Comparison of ENCODE assay signal across 11 cellular contexts in genomic region chr19:12786950-12787349, GRCh38. TPM values are rescaled to one million over a fixed set of nuclear protein-coding genes. Genes with fewer than 3 reads are reported as not detected.
DNase-seq lines count a peak whose midpoint lies in the region; ATAC-seq and TF ChIP-seq lines count a peak whose summit lies in the region.
"Had no signal": no experiment of that assay in that cellular context is flagged by ENCODE, and none has a peak within 500 bp of the region (broad histone marks: within the 10 kb centered on the region; RNA-seq: fewer than 3 reads in every experiment).

No MANE protein-coding gene starts in this region.

- H2BK12ac ChIP-seq in mesenchymal stem cell (ENCODE audit: low read length in 2 of 2): peak overlapping the region in 1 of 2 experiments; percentile 47

- peak overlapping the region; percentile 34 for H4K91ac ChIP-seq in mesenchymal stem cell (ENCODE audit: low read length)

- H3K23ac ChIP-seq in mesenchymal stem cell (ENCODE audit: low read length in 2 of 2): no peak overlapping the region

- H3K4me1 ChIP-seq in mesenchymal stem cell (ENCODE audit: control insufficient read depth, insufficient read depth, low read depth, low read length): peaks cover 60% of the 10 kb centered on the region
- peaks cover 53 to 71% of the 10 kb centered on the region in 2 donors for H3K4me1 ChIP-seq in thoracic aorta (ENCODE audit: control insufficient read depth in 1 of 2, low read depth in 2 of 2)

- no peak overlapping the region for H3K4me3 ChIP-seq in mesenchymal stem cell (ENCODE audit: insufficient read depth in 1 of 2, low read depth in 1 of 2, low read length in 2 of 2)
- H3K4me3 ChIP-seq in thoracic aorta: no peak overlapping the region

- no peak overlapping the region for H3K4me3 Mint-ChIP-seq in activated CD4-positive, alpha-beta T cell treated with anti-CD3 and anti-CD28 coated beads, Interleukin-2, amount 10 ng/mL, durations not matched to agents 7 days and 5 days
- H3K4me3 Mint-ChIP-seq in activated naive CD8-positive, alpha-beta T cell treated with anti-CD3 and anti-CD28 coated beads, Interleukin-2, amount 50 U/mL, for 24 hours: peak overlapping the region; percentile 20
- H3K4me3 Mint-ChIP-seq: natural killer cell treated with Interleukin-12 subunit alpha and Interleukin-12 subunit beta and Interleukin-15 and Interleukin-18, amount 100 ng/mL, for 72 hours had no signal

- H2AFZ ChIP-seq in mesenchymal stem cell (ENCODE audit: low read depth, low read length): no peak overlapping the region

- no peaks in the 10 kb centered on the region for H3K27me3 Mint-ChIP-seq in activated CD4-positive, alpha-beta T cell treated with anti-CD3 and anti-CD28 coated beads, Interleukin-2, amount 10 ng/mL, durations not matched to agents 7 days and 5 days
- no peaks in the 10 kb centered on the region for H3K27me3 Mint-ChIP-seq in activated naive CD8-positive, alpha-beta T cell treated with anti-CD3 and anti-CD28 coated beads, Interleukin-2, amount 50 U/mL, for 24 hours
- H3K27me3 Mint-ChIP-seq: natural killer cell treated with Interleukin-12 subunit alpha and Interleukin-12 subunit beta and Interleukin-15 and Interleukin-18, amount 100 ng/mL, for 72 hours had no signal

- no peaks in the 10 kb centered on the region for H3K9me3 Mint-ChIP-seq in activated CD4-positive, alpha-beta T cell treated with anti-CD3 and anti-CD28 coated beads, Interleukin-2, amount 10 ng/mL, durations not matched to agents 7 days and 5 days
- no peaks in the 10 kb centered on the region for H3K9me3 Mint-ChIP-seq in activated naive CD8-positive, alpha-beta T cell treated with anti-CD3 and anti-CD28 coated beads, Interleukin-2, amount 50 U/mL, for 24 hours
- H3K9me3 Mint-ChIP-seq: natural killer cell treated with Interleukin-12 subunit alpha and Interleukin-12 subunit beta and Interleukin-15 and Interleukin-18, amount 100 ng/mL, for 72 hours had no signal

- H3K9ac ChIP-seq in mesenchymal stem cell (ENCODE audit: low read length): peak overlapping the region; percentile 36

- no peaks in the 10 kb centered on the region for H3K9me3 ChIP-seq in mesenchymal stem cell (ENCODE audit: control insufficient read depth, low read length)
- H3K9me3 ChIP-seq in thoracic aorta: no peaks in the 10 kb centered on the region

- H3K4me1 Mint-ChIP-seq in activated CD4-positive, alpha-beta T cell treated with anti-CD3 and anti-CD28 coated beads, Interleukin-2, amount 10 ng/mL, durations not matched to agents 7 days and 5 days: peaks cover 40% of the 10 kb centered on the region
- peaks cover 47% of the 10 kb centered on the region for H3K4me1 Mint-ChIP-seq in activated naive CD8-positive, alpha-beta T cell treated with anti-CD3 and anti-CD28 coated beads, Interleukin-2, amount 50 U/mL, for 24 hours

- H2BK120ac ChIP-seq in mesenchymal stem cell (ENCODE audit: low read depth, low read length): peak overlapping the region; percentile 36

- no peak overlapping the region for H4K8ac ChIP-seq in mesenchymal stem cell (ENCODE audit: low read length)

- H3K4ac ChIP-seq in mesenchymal stem cell (ENCODE audit: low read depth in 1 of 2, low read length in 2 of 2): no peak overlapping the region

- no peak overlapping the region for H2BK5ac ChIP-seq in mesenchymal stem cell (ENCODE audit: low read depth, low read length, poor library complexity, severe bottlenecking)

- WGBS in mesenchymal stem cell: 93% methylated on average over 3 of the region's 3 CpGs

- peaks cover 1% of the 10 kb centered on the region for H3K79me1 ChIP-seq in mesenchymal stem cell (replicated peaks; ENCODE audit: low read length, poor library complexity, severe bottlenecking)

- no peak overlapping the region for H3K4me2 ChIP-seq in mesenchymal stem cell (ENCODE audit: low read length, poor library complexity, severe bottlenecking)

- H3K27ac Mint-ChIP-seq in activated CD4-positive, alpha-beta T cell treated with anti-CD3 and anti-CD28 coated beads, Interleukin-2, amount 10 ng/mL, durations not matched to agents 7 days and 5 days: peak overlapping the region; percentile 67
- H3K27ac Mint-ChIP-seq in activated naive CD8-positive, alpha-beta T cell treated with anti-CD3 and anti-CD28 coated beads, Interleukin-2, amount 50 U/mL, for 24 hours: peak overlapping the region; percentile 79
- H3K27ac Mint-ChIP-seq: natural killer cell treated with Interleukin-12 subunit alpha and Interleukin-12 subunit beta and Interleukin-15 and Interleukin-18, amount 100 ng/mL, for 72 hours had no signal

- H3K27ac ChIP-seq in mesenchymal stem cell (ENCODE audit: low read length, poor library complexity, severe bottlenecking) (no peak overlapping the region), thoracic aorta (peak overlapping the region; percentile 99 to 100)

- no peak for ATAC-seq in activated naive CD8-positive, alpha-beta T cell treated with anti-CD3 and anti-CD28 coated beads, Interleukin-2, amount 50 U/mL, for 24 hours
- ATAC-seq in thoracic aorta (ENCODE audit: insufficient number of reproducible peaks, low FRiP score, low read depth) (no peak), HG03108 (IDR thresholded peaks at IDR 0.05; ENCODE audit: unreplicated experiment) (no peak)
- ATAC-seq: natural killer cell treated with Interleukin-12 subunit alpha and Interleukin-12 subunit beta and Interleukin-15 and Interleukin-18, amount 100 ng/mL, for 72 hours had no signal

- H3K18ac ChIP-seq in mesenchymal stem cell (ENCODE audit: low read depth in 1 of 2, low read length in 2 of 2): peak overlapping the region; percentile 44 to 79

- peak overlapping the region; percentile 95 for H2BK15ac ChIP-seq in mesenchymal stem cell (ENCODE audit: low read depth, poor library complexity, severe bottlenecking)

- H3K27me3 ChIP-seq in mesenchymal stem cell (ENCODE audit: control insufficient read depth in 1 of 2, insufficient read depth in 1 of 2, low read length in 2 of 2) (no peaks in the 10 kb centered on the region), thoracic aorta (replicated peaks; ENCODE audit: insufficient read depth) (no peaks in the 10 kb centered on the region)

- peak overlapping the region; percentile 6 for H2AK5ac ChIP-seq in mesenchymal stem cell (ENCODE audit: low read length, severe bottlenecking)

- H3K14ac ChIP-seq in mesenchymal stem cell (ENCODE audit: low read length in 2 of 2): no peak overlapping the region

- CTCF ChIA-PET in activated CD4-positive, alpha-beta T cell treated with anti-CD3 and anti-CD28 coated beads, Interleukin-2, amount 10 ng/mL, durations not matched to agents 7 days and 5 days (lab: Charles Lee): interaction anchor here (0.6 to 2.4 kb wide), 5 partner anchors 9 to 52 kb away, joined by 3 to 6 read pairs (median 4); no protein-coding TSS in a partner anchor

- POLR2A ChIA-PET in activated CD4-positive, alpha-beta T cell treated with anti-CD3 and anti-CD28 coated beads, Interleukin-2, amount 10 ng/mL, durations not matched to agents 7 days and 5 days (lab: Charles Lee): no interaction called here

- no peak for DNase-seq in activated CD4-positive, alpha-beta T cell treated with anti-CD3 and anti-CD28 coated beads, Interleukin-2, amount 10 ng/mL, durations not matched to agents 7 days and 5 days
- DNase-seq in activated CD4-positive, alpha-beta T cell treated with anti-CD3 and anti-CD28 coated beads for 48 hours: no peak
- DNase-seq in activated naive CD8-positive, alpha-beta T cell treated with anti-CD3 and anti-CD28 coated beads, Interleukin-2, amount 50 U/mL, for 24 hours: no peak
- no peak for DNase-seq in mesenchymal stem cell
- no peak for DNase-seq in thoracic aorta (ENCODE audit: low spot score)
- DNase-seq in AG20443 (ENCODE audit: low spot score): no peak
- DNase-seq in NCI-H345 (lab: John Stamatoyannopoulos, UW): no peak
- DNase-seq: NCI-H774 had no signal

- TF ChIP-seq CTCF in thoracic aorta (IDR thresholded peaks at IDR 0.05): no peak

- H3K36me3 ChIP-seq in mesenchymal stem cell (ENCODE audit: control insufficient read depth in 1 of 2, insufficient read depth in 2 of 2, low read depth in 1 of 2, low read length in 2 of 2) (no peaks in the 10 kb centered on the region), thoracic aorta (no peaks in the 10 kb centered on the region)

- H3K36me3 Mint-ChIP-seq in activated CD4-positive, alpha-beta T cell treated with anti-CD3 and anti-CD28 coated beads, Interleukin-2, amount 10 ng/mL, durations not matched to agents 7 days and 5 days (ENCODE audit: low read depth): no peaks in the 10 kb centered on the region
- no peaks in the 10 kb centered on the region for H3K36me3 Mint-ChIP-seq in activated naive CD8-positive, alpha-beta T cell treated with anti-CD3 and anti-CD28 coated beads, Interleukin-2, amount 50 U/mL, for 24 hours (ENCODE audit: low read depth)
- H3K36me3 Mint-ChIP-seq: natural killer cell treated with Interleukin-12 subunit alpha and Interleukin-12 subunit beta and Interleukin-15 and Interleukin-18, amount 100 ng/mL, for 72 hours had no signal

RNA-seq across cellular contexts. Expression of gene JUNB, which starts 4.3 kb away (rescaled TPM):
- total RNA-seq in activated CD4-positive, alpha-beta T cell treated with anti-CD3 and anti-CD28 coated beads, Interleukin-2, amount 10 ng/mL, durations not matched to agents 7 days and 5 days: 10 to 100 TPM; 66.7 to 78.4 TPM
- polyA plus RNA-seq in mesenchymal stem cell (2013, experiment 1 of 2): 273 TPM
- polyA plus RNA-seq in mesenchymal stem cell (2013, experiment 2 of 2): 264 TPM
- total RNA-seq in thoracic aorta: 1,000 to 10,000 TPM in 1 of 2 donors, 100 to 1,000 TPM in 1; 698 to 2,087 TPM

RNA-seq across cellular contexts. Expression of gene HOOK2, which starts 11.6 kb away (rescaled TPM):
- total RNA-seq in activated CD4-positive, alpha-beta T cell treated with anti-CD3 and anti-CD28 coated beads, Interleukin-2, amount 10 ng/mL, durations not matched to agents 7 days and 5 days: 10 to 100 TPM; 13.9 to 14.0 TPM
- polyA plus RNA-seq in mesenchymal stem cell (2013, experiment 1 of 2): 10.8 TPM
- 10.4 TPM for polyA plus RNA-seq in mesenchymal stem cell (2013, experiment 2 of 2)
- 100 to 1,000 TPM in 1 of 2 donors, 10 to 100 TPM in 1; 22.6 to 102 TPM for total RNA-seq in thoracic aorta

RNA-seq across cellular contexts. Expression of gene PRDX2, which starts 14.7 kb away (rescaled TPM):
- 100 to 1,000 TPM; 274 to 288 TPM for total RNA-seq in activated CD4-positive, alpha-beta T cell treated with anti-CD3 and anti-CD28 coated beads, Interleukin-2, amount 10 ng/mL, durations not matched to agents 7 days and 5 days
- polyA plus RNA-seq in mesenchymal stem cell (2013, experiment 1 of 2): 139 TPM
- polyA plus RNA-seq in mesenchymal stem cell (2013, experiment 2 of 2): 142 TPM
- 100 to 1,000 TPM; 107 to 235 TPM for total RNA-seq in thoracic aorta

RNA-seq across cellular contexts. Expression of gene THSD8, which starts 14.9 kb away (rescaled TPM):
- total RNA-seq in activated CD4-positive, alpha-beta T cell treated with anti-CD3 and anti-CD28 coated beads, Interleukin-2, amount 10 ng/mL, durations not matched to agents 7 days and 5 days: 10 to 100 TPM; 27.0 to 31.1 TPM
- 4.3 TPM for polyA plus RNA-seq in mesenchymal stem cell (2013, experiment 1 of 2)
- polyA plus RNA-seq in mesenchymal stem cell (2013, experiment 2 of 2): 4.1 TPM
- total RNA-seq in thoracic aorta: not detected
- total RNA-seq: fibroblast of villous mesenchyme had no signal

RNA-seq across cellular contexts. Expression of gene RNASEH2A, which starts 19.4 kb away (rescaled TPM):
- 10 to 100 TPM; 34.9 to 39.3 TPM for total RNA-seq in activated CD4-positive, alpha-beta T cell treated with anti-CD3 and anti-CD28 coated beads, Interleukin-2, amount 10 ng/mL, durations not matched to agents 7 days and 5 days
- 2.8 TPM for polyA plus RNA-seq in mesenchymal stem cell (2013, experiment 1 of 2)
- 2.9 TPM for polyA plus RNA-seq in mesenchymal stem cell (2013, experiment 2 of 2)
- total RNA-seq in thoracic aorta: 1 to 10 TPM; 3.0 to 7.9 TPM

Comparison
In these comparisons a context has a peak if more than half of its experiments do, and no peak if none do; other contexts are left out.
1. RNA of gene JUNB, which starts 4.3 kb away (total RNA-seq): 698 to 2,087 TPM in thoracic aorta; 66.7 to 78.4 TPM in activated CD4-positive, alpha-beta T cell treated with anti-CD3 and anti-CD28 coated beads, Interleukin-2, amount 10 ng/mL, durations not matched to agents 7 days and 5 days; every median in the first group is over 4 times any median in the second.